1 cellular context compared by ENCODE assay signal in the genomic region with DNA sequence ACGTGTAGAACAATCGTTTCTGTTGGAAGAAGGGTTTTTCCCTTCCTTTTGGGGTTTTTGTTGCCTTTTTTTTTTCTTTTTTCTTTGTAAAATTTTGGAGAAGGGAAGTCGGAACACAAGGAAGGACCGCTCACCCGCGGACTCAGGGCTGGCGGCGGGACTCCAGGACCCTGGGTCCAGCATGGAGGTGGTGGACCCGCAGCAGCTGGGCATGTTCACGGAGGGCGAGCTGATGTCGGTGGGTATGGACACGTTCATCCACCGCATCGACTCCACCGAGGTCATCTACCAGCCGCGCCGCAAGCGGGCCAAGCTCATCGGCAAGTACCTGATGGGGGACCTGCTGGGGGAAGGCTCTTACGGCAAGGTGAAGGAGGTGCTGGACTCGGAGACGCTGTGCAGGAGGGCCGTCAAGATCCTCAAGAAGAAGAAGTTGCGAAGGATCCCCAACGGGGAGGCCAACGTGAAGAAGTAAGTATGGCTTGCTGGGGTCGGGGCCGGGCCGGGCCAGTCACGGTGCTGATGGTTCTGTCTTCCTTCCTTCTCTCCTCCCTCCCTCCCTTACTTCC.
TF ChIP-seq lines count a peak whose summit lies in the region.

No MANE protein-coding gene starts in this region.

TF ChIP-seq in K562, 482 proteins besides CTCF, POLR2A, EP300 and RAD21 (continues in another document):
- no peak for TF ChIP-seq HSF4 (CRISPR knock-in tag; IDR thresholded peaks at IDR 0.05; ENCODE audit: borderline replicate concordance)
- TF ChIP-seq, protein P1, sequence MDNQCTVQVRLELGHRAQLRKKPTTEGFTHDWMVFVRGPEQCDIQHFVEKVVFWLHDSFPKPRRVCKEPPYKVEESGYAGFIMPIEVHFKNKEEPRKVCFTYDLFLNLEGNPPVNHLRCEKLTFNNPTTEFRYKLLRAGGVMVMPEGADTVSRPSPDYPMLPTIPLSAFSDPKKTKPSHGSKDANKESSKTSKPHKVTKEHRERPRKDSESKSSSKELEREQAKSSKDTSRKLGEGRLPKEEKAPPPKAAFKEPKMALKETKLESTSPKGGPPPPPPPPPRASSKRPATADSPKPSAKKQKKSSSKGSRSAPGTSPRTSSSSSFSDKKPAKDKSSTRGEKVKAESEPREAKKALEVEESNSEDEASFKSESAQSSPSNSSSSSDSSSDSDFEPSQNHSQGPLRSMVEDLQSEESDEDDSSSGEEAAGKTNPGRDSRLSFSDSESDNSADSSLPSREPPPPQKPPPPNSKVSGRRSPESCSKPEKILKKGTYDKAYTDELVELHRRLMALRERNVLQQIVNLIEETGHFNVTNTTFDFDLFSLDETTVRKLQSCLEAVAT (IDR thresholded peaks at IDR 0.05): peak in 1 of 2 experiments; percentile 35; a peak in 1 of 4 replicates
- no peak for TF ChIP-seq RFX7 (CRISPR knock-in tag; IDR thresholded peaks at IDR 0.05)
- peak; percentile 88 for TF ChIP-seq CHD1 (IDR thresholded peaks at IDR 0.05; ENCODE audit: low read length)
- no peak for TF ChIP-seq ZNF140 (CRISPR knock-in tag; IDR thresholded peaks at IDR 0.05)
- TF ChIP-seq HDAC1 (IDR thresholded peaks at IDR 0.05): 0 out of 4 replicates have a peak, but pooled peaks of 1 of the 2 experiments have one; percentile 9
- no peak for TF ChIP-seq ZNF232 (CRISPR knock-in tag; IDR thresholded peaks at IDR 0.05)
- TF ChIP-seq CEBPB (tag; IDR thresholded peaks at IDR 0.05): no peak
- TF ChIP-seq ZNF239 (CRISPR knock-in tag; IDR thresholded peaks at IDR 0.05): no peak
- TF ChIP-seq PTBP1 (IDR thresholded peaks at IDR 0.05; ENCODE audit: low read depth, low read length): no peak
- TF ChIP-seq UBTF (IDR thresholded peaks at IDR 0.05; ENCODE audit: borderline replicate concordance in 1 of 2, low read depth in 2 of 2, low read length in 2 of 2): no peak
- peak; percentile 77; the same call in 1 of the 2 replicates for TF ChIP-seq HDGF (IDR thresholded peaks at IDR 0.05)
- no peak for TF ChIP-seq ZNF398 (CRISPR knock-in tag; IDR thresholded peaks at IDR 0.05)
- no peak for TF ChIP-seq DACH1 (IDR thresholded peaks at IDR 0.05; ENCODE audit: partially characterized antibody)
- TF ChIP-seq, protein P2, sequence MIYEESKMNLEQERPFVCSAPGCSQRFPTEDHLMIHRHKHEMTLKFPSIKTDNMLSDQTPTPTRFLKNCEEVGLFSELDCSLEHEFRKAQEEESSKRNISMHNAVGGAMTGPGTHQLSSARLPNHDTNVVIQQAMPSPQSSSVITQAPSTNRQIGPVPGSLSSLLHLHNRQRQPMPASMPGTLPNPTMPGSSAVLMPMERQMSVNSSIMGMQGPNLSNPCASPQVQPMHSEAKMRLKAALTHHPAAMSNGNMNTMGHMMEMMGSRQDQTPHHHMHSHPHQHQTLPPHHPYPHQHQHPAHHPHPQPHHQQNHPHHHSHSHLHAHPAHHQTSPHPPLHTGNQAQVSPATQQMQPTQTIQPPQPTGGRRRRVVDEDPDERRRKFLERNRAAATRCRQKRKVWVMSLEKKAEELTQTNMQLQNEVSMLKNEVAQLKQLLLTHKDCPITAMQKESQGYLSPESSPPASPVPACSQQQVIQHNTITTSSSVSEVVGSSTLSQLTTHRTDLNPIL (CRISPR knock-in tag; IDR thresholded peaks at IDR 0.05): no peak
- no peak for TF ChIP-seq ZNF644 (tag; IDR thresholded peaks at IDR 0.05; ENCODE audit: low read depth)
- TF ChIP-seq YBX1 (IDR thresholded peaks at IDR 0.05): no peak
- no peak for TF ChIP-seq ZNF263 (CRISPR knock-in tag; IDR thresholded peaks at IDR 0.05; ENCODE audit: borderline replicate concordance)
- TF ChIP-seq, protein P3, sequence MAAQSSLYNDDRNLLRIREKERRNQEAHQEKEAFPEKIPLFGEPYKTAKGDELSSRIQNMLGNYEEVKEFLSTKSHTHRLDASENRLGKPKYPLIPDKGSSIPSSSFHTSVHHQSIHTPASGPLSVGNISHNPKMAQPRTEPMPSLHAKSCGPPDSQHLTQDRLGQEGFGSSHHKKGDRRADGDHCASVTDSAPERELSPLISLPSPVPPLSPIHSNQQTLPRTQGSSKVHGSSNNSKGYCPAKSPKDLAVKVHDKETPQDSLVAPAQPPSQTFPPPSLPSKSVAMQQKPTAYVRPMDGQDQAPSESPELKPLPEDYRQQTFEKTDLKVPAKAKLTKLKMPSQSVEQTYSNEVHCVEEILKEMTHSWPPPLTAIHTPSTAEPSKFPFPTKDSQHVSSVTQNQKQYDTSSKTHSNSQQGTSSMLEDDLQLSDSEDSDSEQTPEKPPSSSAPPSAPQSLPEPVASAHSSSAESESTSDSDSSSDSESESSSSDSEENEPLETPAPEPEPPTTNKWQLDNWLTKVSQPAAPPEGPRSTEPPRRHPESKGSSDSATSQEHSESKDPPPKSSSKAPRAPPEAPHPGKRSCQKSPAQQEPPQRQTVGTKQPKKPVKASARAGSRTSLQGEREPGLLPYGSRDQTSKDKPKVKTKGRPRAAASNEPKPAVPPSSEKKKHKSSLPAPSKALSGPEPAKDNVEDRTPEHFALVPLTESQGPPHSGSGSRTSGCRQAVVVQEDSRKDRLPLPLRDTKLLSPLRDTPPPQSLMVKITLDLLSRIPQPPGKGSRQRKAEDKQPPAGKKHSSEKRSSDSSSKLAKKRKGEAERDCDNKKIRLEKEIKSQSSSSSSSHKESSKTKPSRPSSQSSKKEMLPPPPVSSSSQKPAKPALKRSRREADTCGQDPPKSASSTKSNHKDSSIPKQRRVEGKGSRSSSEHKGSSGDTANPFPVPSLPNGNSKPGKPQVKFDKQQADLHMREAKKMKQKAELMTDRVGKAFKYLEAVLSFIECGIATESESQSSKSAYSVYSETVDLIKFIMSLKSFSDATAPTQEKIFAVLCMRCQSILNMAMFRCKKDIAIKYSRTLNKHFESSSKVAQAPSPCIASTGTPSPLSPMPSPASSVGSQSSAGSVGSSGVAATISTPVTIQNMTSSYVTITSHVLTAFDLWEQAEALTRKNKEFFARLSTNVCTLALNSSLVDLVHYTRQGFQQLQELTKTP (IDR thresholded peaks at IDR 0.05; ENCODE audit: low read depth in 1 of 2, partially characterized antibody in 2 of 2): no peak
- TF ChIP-seq MAZ (CRISPR knock-in tag; conservative IDR thresholded peaks at IDR 0.05 in 1 of 2, IDR thresholded peaks at IDR 0.05 in 1 of 2): peak in 1 of 2 experiments; percentile 13; a peak in 1 of 4 replicates
- no peak for TF ChIP-seq CREB3 (tag; conservative IDR thresholded peaks at IDR 0.05; ENCODE audit: low read depth)
- no peak for TF ChIP-seq NCOA4 (IDR thresholded peaks at IDR 0.05; ENCODE audit: partially characterized antibody)
- TF ChIP-seq SAP30 (IDR thresholded peaks at IDR 0.05; ENCODE audit: borderline replicate concordance, insufficient read depth, low read depth, low read length, poor library complexity, severe bottlenecking): no peak
- TF ChIP-seq, protein P4, sequence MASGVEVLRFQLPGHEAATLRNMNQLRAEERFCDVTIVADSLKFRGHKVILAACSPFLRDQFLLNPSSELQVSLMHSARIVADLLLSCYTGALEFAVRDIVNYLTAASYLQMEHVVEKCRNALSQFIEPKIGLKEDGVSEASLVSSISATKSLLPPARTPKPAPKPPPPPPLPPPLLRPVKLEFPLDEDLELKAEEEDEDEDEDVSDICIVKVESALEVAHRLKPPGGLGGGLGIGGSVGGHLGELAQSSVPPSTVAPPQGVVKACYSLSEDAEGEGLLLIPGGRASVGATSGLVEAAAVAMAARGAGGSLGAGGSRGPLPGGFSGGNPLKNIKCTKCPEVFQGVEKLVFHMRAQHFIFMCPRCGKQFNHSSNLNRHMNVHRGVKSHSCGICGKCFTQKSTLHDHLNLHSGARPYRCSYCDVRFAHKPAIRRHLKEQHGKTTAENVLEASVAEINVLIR (CRISPR knock-in tag; IDR thresholded peaks at IDR 0.05): no peak
- no peak for TF ChIP-seq MITF (IDR thresholded peaks at IDR 0.05)
- peak; percentile 42; the same call in 1 of the 2 replicates for TF ChIP-seq RBFOX2 (IDR thresholded peaks at IDR 0.05; ENCODE audit: low read depth, low read length)
- no peak for TF ChIP-seq ZNF551 (CRISPR knock-in tag; IDR thresholded peaks at IDR 0.05)
- TF ChIP-seq CBFA2T3 (IDR thresholded peaks at IDR 0.05): no peak
- TF ChIP-seq, protein P5, sequence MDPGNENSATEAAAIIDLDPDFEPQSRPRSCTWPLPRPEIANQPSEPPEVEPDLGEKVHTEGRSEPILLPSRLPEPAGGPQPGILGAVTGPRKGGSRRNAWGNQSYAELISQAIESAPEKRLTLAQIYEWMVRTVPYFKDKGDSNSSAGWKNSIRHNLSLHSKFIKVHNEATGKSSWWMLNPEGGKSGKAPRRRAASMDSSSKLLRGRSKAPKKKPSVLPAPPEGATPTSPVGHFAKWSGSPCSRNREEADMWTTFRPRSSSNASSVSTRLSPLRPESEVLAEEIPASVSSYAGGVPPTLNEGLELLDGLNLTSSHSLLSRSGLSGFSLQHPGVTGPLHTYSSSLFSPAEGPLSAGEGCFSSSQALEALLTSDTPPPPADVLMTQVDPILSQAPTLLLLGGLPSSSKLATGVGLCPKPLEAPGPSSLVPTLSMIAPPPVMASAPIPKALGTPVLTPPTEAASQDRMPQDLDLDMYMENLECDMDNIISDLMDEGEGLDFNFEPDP (CRISPR knock-in tag; IDR thresholded peaks at IDR 0.05): no peak
- no peak for TF ChIP-seq HEY1 (CRISPR knock-in tag; IDR thresholded peaks at IDR 0.05; ENCODE audit: borderline replicate concordance)
- TF ChIP-seq GTF3C2 (IDR thresholded peaks at IDR 0.05; ENCODE audit: borderline replicate concordance, extremely low read depth, insufficient read length): no peak
